Comparison of ENCODE assay signal across 22 cellular contexts in genomic region chr10:50229460-50229859, GRCh38. TPM values are rescaled to one million over a fixed set of nuclear protein-coding genes. Genes with fewer than 3 reads are reported as not detected.
DNase-seq lines count a peak whose midpoint lies in the region; ATAC-seq, FAIRE-seq and TF ChIP-seq lines count a peak whose summit lies in the region.
"Had no signal": no experiment of that assay in that cellular context is flagged by ENCODE, and none has a peak within 500 bp of the region (broad histone marks: within the 10 kb centered on the region; RNA-seq: fewer than 3 reads in every experiment).

No MANE protein-coding gene starts in this region.

- dilution Hi-C loops in keratinocyte (cut with MboI; ENCODE audit: extremely low pct_ligation_motif_present, low sequenced_read_pairs) = no loop called here

- TF ChIP-seq POLR2A in K562 (conservative IDR thresholded peaks at IDR 0.05) = no peak

- CTCF ChIA-PET in K562 (lab: Yijun Ruan, JAX; ENCODE audit: low intra/inter-chr PET ratio) = no interaction called here

- H3K4me2 ChIP-seq in K562 (ENCODE audit: insufficient read depth, low read length) (no peak overlapping the region), keratinocyte (ENCODE audit: control insufficient read depth, extremely low read depth, insufficient read depth, low read depth, low read length) (no peak overlapping the region)
- H3K4me2 ChIP-seq: A549; BLaER1 treated with 17β-estradiol and CSF1 and Interleukin-3, amounts not matched to agents 10 nM and 100 nM had no signal

- no peak overlapping the region for H3K9ac ChIP-seq in K562 (ENCODE audit: insufficient read depth in 1 of 2, low read depth in 2 of 2, low read length in 2 of 2)
- no peak overlapping the region for H3K9ac ChIP-seq in keratinocyte (ENCODE audit: control insufficient read depth, extremely low read depth, insufficient read depth, low read length)
- no peak overlapping the region for H3K9ac ChIP-seq in liver (ENCODE audit: low read depth in 1 of 2, low read length in 2 of 2)
- H3K9ac ChIP-seq: BLaER1 treated with 17β-estradiol and CSF1 and Interleukin-3, amounts not matched to agents 10 nM and 100 nM had no signal

- TF ChIP-seq CTCF in K562 (IDR thresholded peaks at IDR 0.05 in 2 of 3, conservative IDR thresholded peaks at IDR 0.05 in 1 of 3; ENCODE audit: insufficient read depth in 2 of 3, low read depth in 1 of 3, low read length in 3 of 3) = no peak
- no peak for TF ChIP-seq CTCF in keratinocyte (optimal IDR thresholded peaks at IDR 0.05 in 1 of 3, IDR thresholded peaks at IDR 0.05 in 1 of 3, conservative IDR thresholded peaks at IDR 0.05 in 1 of 3; ENCODE audit: extremely low read depth in 1 of 3, insufficient read depth in 2 of 3, low read length in 3 of 3)
- TF ChIP-seq CTCF in liver (IDR thresholded peaks at IDR 0.05; ENCODE audit: low read depth, low read length, missing input control) = no peak

- H3K9me3 Mint-ChIP-seq in stimulated activated naive CD8-positive, alpha-beta T cell treated with anti-CD3 and anti-CD28 coated beads, Interleukin-15, amount 100 ng/mL, for 72 hours = no peaks in the 10 kb centered on the region
- H3K9me3 Mint-ChIP-seq: CD4-positive, alpha-beta T cell; CD8-positive, alpha-beta T cell had no signal

- no peak for DNase-seq in K562 (ENCODE audit: extremely low read depth in 1 of 4, low spot score in 3 of 4)
- no peak for DNase-seq in keratinocyte (ENCODE audit: low read depth, low spot score)
- DNase-seq in stimulated activated naive CD8-positive, alpha-beta T cell treated with anti-CD3 and anti-CD28 coated beads, Interleukin-15, amount 100 ng/mL, for 72 hours = no peak
- no peak for DNase-seq in NCI-H446 (lab: John Stamatoyannopoulos, UW)
- DNase-seq: AML-193; Caco-2; Calu3; CD4-positive, alpha-beta T cell; CD8-positive, alpha-beta T cell; DMS79 treated with DMSO at 0.1 percent for 48 hours; GF-D8 had no signal

- TF ChIP-seq RAD21 in K562 (CRISPR knock-in tag; conservative IDR thresholded peaks at IDR 0.05 in 1 of 2, IDR thresholded peaks at IDR 0.05 in 1 of 2) (no peak), liver (IDR thresholded peaks at IDR 0.05) (no peak)

- POLR2A ChIA-PET in K562 (lab: Yijun Ruan, JAX) = interaction anchor here (0.9 to 1.1 kb wide), 2 partner anchors 27 to 395 kb away, joined by 3 read pairs; no protein-coding TSS in a partner anchor

- H3K4me3 Mint-ChIP-seq in stimulated activated naive CD8-positive, alpha-beta T cell treated with anti-CD3 and anti-CD28 coated beads, Interleukin-15, amount 100 ng/mL, for 72 hours = no peak overlapping the region
- H3K4me3 Mint-ChIP-seq: B cell; CD4-positive, alpha-beta T cell; CD8-positive, alpha-beta T cell had no signal

- peaks cover 3% of the 10 kb centered on the region for H3K4me1 Mint-ChIP-seq in stimulated activated naive CD8-positive, alpha-beta T cell treated with anti-CD3 and anti-CD28 coated beads, Interleukin-15, amount 100 ng/mL, for 72 hours

- ATAC-seq in K562 (no peak), HG03108 (IDR thresholded peaks at IDR 0.05; ENCODE audit: unreplicated experiment) (no peak)
- ATAC-seq in stimulated activated naive CD8-positive, alpha-beta T cell treated with anti-CD3 and anti-CD28 coated beads, Interleukin-15, amount 100 ng/mL, for 72 hours = no peak
- ATAC-seq: A549; CD8-positive, alpha-beta T cell had no signal

- no peaks in the 10 kb centered on the region for H3K9me1 ChIP-seq in K562 (ENCODE audit: control insufficient read depth, insufficient read depth, low read length)
- no peaks in the 10 kb centered on the region for H3K9me1 ChIP-seq in keratinocyte (ENCODE audit: control insufficient read depth, extremely low read depth, insufficient read depth, low read length)

- in situ Hi-C loops in K562 (cut with MboI) = loop anchor here (25.0 kb wide), 1 partner anchor 642 kb away; no protein-coding TSS in a partner anchor

- TF ChIP-seq EP300 in K562 (IDR thresholded peaks at IDR 0.05; ENCODE audit: low read length) = no peak

- H3K27me3 ChIP-seq in K562 (ENCODE audit: control insufficient read depth in 2 of 2, insufficient read depth in 2 of 2, low read length in 2 of 2) (no peaks in the 10 kb centered on the region), keratinocyte (ENCODE audit: control insufficient read depth, extremely low read depth, insufficient read depth, low read length) (peaks cover 4% of the 10 kb centered on the region), liver (ENCODE audit: control insufficient read depth in 4 of 4, insufficient read depth in 4 of 4, low read length in 3 of 4) (no peaks in the 10 kb centered on the region)
- H3K27me3 ChIP-seq: BLaER1 treated with 17β-estradiol and CSF1 and Interleukin-3, amounts not matched to agents 10 nM and 100 nM had no signal

- no peak overlapping the region for H3K27ac Mint-ChIP-seq in stimulated activated naive CD8-positive, alpha-beta T cell treated with anti-CD3 and anti-CD28 coated beads, Interleukin-15, amount 100 ng/mL, for 72 hours
- H3K27ac Mint-ChIP-seq: B cell; CD4-positive, alpha-beta T cell; CD8-positive, alpha-beta T cell had no signal

- WGBS in K562 (ENCODE audit: insufficient coverage, low coverage, missing lambda C conversion rate) = 13% methylated on average over 1 of the region's 1 CpG
- 90% methylated on average over 1 of the region's 1 CpG for WGBS in liver

- H3K79me2 ChIP-seq in K562 (ENCODE audit: control insufficient read depth, insufficient read depth, low read length) (no peaks in the 10 kb centered on the region), keratinocyte (ENCODE audit: control insufficient read depth, insufficient read depth, low read length) (no peaks in the 10 kb centered on the region)

- no peaks in the 10 kb centered on the region for H3K36me3 ChIP-seq in K562 (ENCODE audit: control insufficient read depth, insufficient read depth, low read length)
- H3K36me3 ChIP-seq in keratinocyte (ENCODE audit: control insufficient read depth in 2 of 2, extremely low read depth in 1 of 2, insufficient read depth in 2 of 2, low read length in 2 of 2) = no peaks in the 10 kb centered on the region
- H3K36me3 ChIP-seq in liver (ENCODE audit: control insufficient read depth in 4 of 4, insufficient read depth in 3 of 4, low read depth in 1 of 4, low read length in 3 of 4) = no peaks in the 10 kb centered on the region
- H3K36me3 ChIP-seq: BLaER1 treated with 17β-estradiol and CSF1 and Interleukin-3, amounts not matched to agents 10 nM and 100 nM had no signal

- peaks cover 0 to 3% of the 10 kb centered on the region in 2 experiments; a peak in 2 of 5 replicates for H3K4me1 ChIP-seq in K562 (replicated peaks in 1 of 2; ENCODE audit: control insufficient read depth in 2 of 2, insufficient read depth in 2 of 2, low read length in 2 of 2)
- H3K4me1 ChIP-seq in keratinocyte (ENCODE audit: control insufficient read depth, extremely low read depth, insufficient read depth, low read length) = peaks cover 2% of the 10 kb centered on the region
- peaks cover 0 to 2% (median 0%) of the 10 kb centered on the region in 4 donors for H3K4me1 ChIP-seq in liver (ENCODE audit: control insufficient read depth in 4 of 4, insufficient read depth in 4 of 4, low read length in 3 of 4)
- H3K4me1 ChIP-seq: A549 had no signal

- BruUV-seq in K562 (replicated peaks; lab: Mats Ljungman, UMichigan) = no TSS peak

- no peak overlapping the region for H3K4me3 ChIP-seq in K562
- H3K4me3 ChIP-seq in keratinocyte (ENCODE audit: control insufficient read depth in 2 of 3, extremely low read depth in 1 of 3, insufficient read depth in 2 of 3, low read depth in 1 of 3, low read length in 3 of 3) = no peak overlapping the region
- H3K4me3 ChIP-seq in liver (ENCODE audit: low read depth in 1 of 3, low read length in 3 of 3) = no peak overlapping the region
- H3K4me3 ChIP-seq: A549; BLaER1 treated with 17β-estradiol and CSF1 and Interleukin-3, amounts not matched to agents 10 nM and 100 nM had no signal

- intact Hi-C loops in K562 (cut with micrococcal nuclease) = no loop called here

- no peaks in the 10 kb centered on the region for H4K20me1 ChIP-seq in K562 (replicated peaks; ENCODE audit: control insufficient read depth, insufficient read depth, low read length)
- H4K20me1 ChIP-seq in keratinocyte (ENCODE audit: control insufficient read depth, extremely low read depth, insufficient read depth, low read length) = no peaks in the 10 kb centered on the region
- H4K20me1 ChIP-seq: BLaER1 treated with 17β-estradiol and CSF1 and Interleukin-3, amounts not matched to agents 10 nM and 100 nM had no signal

- H3K9me3 ChIP-seq in K562 (replicated peaks; ENCODE audit: control insufficient read depth, insufficient read depth, low read depth, low read length) (no peaks in the 10 kb centered on the region), keratinocyte (ENCODE audit: control insufficient read depth, low read depth, low read length) (no peaks in the 10 kb centered on the region), liver (ENCODE audit: control insufficient read depth in 4 of 4, low read length in 3 of 4) (no peaks in the 10 kb centered on the region)
- H3K9me3 ChIP-seq: A549; BLaER1 treated with 17β-estradiol and CSF1 and Interleukin-3, amounts not matched to agents 10 nM and 100 nM; Caco-2 had no signal

- H2AFZ ChIP-seq in K562 (ENCODE audit: low read depth, low read length) = no peak overlapping the region
- no peak overlapping the region for H2AFZ ChIP-seq in keratinocyte (ENCODE audit: control insufficient read depth, low read length)

- H3K27ac ChIP-seq in K562 (ENCODE audit: extremely low read depth, low read depth, low read length) (no peak overlapping the region), keratinocyte (ENCODE audit: control insufficient read depth, insufficient read depth, low read length) (no peak overlapping the region), liver (ENCODE audit: low read depth in 1 of 2, low read length in 2 of 2) (no peak overlapping the region)
- H3K27ac ChIP-seq: 22Rv1; A549; BLaER1 treated with 17β-estradiol and CSF1 and Interleukin-3, amounts not matched to agents 10 nM and 100 nM; C4-2B had no signal

- FAIRE-seq in K562 (lab: Jason Lieb, UNC) = no peak
- peak; percentile 17 for FAIRE-seq in keratinocyte (lab: Jason Lieb, UNC)
- FAIRE-seq: A549, D721Med, G401.6, GM12891, GM19239 had no signal

- H3K27me3 Mint-ChIP-seq in stimulated activated naive CD8-positive, alpha-beta T cell treated with anti-CD3 and anti-CD28 coated beads, Interleukin-15, amount 100 ng/mL, for 72 hours = peaks cover 45% of the 10 kb centered on the region

RNA-seq across cellular contexts. Expression of gene ASAH2, which starts 21.9 kb away (rescaled TPM):
- total RNA-seq in K562 (2011; cell fraction: chromatin; rRNA removed; ENCODE audit: low replicate concordance) = 1.2 and 1.3 TPM in 2 replicates
- total RNA-seq in K562 (2011; cell fraction: nucleolus; rRNA removed) = 0.17 and 1.3 TPM in 2 replicates
- total RNA-seq in K562 (2011; cell fraction: nucleoplasm; rRNA removed) = 0.66 and 1.8 TPM in 2 replicates
- total RNA-seq in K562 (2014; rRNA removed) = 2.5 and 6.5 TPM in 2 replicates
- 5.5 and 6.5 TPM in 2 replicates for total RNA-seq in K562 (2014; rRNA removed; fragmentation: Illumina TruSeq; extraction: Trizol)
- total RNA-seq in K562 (2015; rRNA removed; fragmentation: Illumina TruSeq; extraction: Trizol) = 2.7 and 3.5 TPM in 2 replicates
- total RNA-seq in K562 (2021) = 7.6 and 11.8 TPM in 2 replicates
- polyA plus RNA-seq in K562 (2011; rRNA removed) = 8.6 and 8.7 TPM in 2 replicates
- 0.54 and 4.2 TPM in 2 replicates for polyA plus RNA-seq in K562 (2011; cell fraction: cytosol; rRNA removed)
- polyA plus RNA-seq in K562 (2011; cell fraction: nucleus; rRNA removed) = 13.6 and 15.9 TPM in 2 replicates
- polyA plus RNA-seq in K562 (2012) = 4.9 and 5.0 TPM in 2 replicates
- 7.7 and 8.3 TPM in 2 replicates for polyA plus RNA-seq in K562 (2014; fragmentation: Illumina TruSeq; extraction: Trizol)
- 10 to 100 TPM in 1 of 2 experiments, 1 to 10 TPM in 1; 8.5 to 12.0 TPM for polyA plus RNA-seq in K562 (2014; fragmentation: Nextera tagmentation; extraction: Ambion mirVana)
- 8.4 and 11.0 TPM in 2 replicates for polyA plus RNA-seq in K562 (2014; rRNA removed)
- 9.9 and 11.4 TPM in 2 replicates for polyA minus RNA-seq in K562 (2011; rRNA and poly(A)+ RNA removed)
- polyA minus RNA-seq in K562 (2011; cell fraction: cytosol; rRNA and poly(A)+ RNA removed) = 0.64 and 4.3 TPM in 2 replicates
- polyA minus RNA-seq in K562 (2011; cell fraction: nucleus; rRNA and poly(A)+ RNA removed) = 1.2 and 1.8 TPM in 2 replicates
- 1.6 to 4.7 TPM (median 1.7 TPM) in 3 replicates for polyA plus RNA-seq in keratinocyte
- polyA plus RNA-seq in keratinocyte (2011; ENCODE audit: low read depth) = 3.0 TPM
- 0.87 and 5.5 TPM in 2 replicates for polyA plus RNA-seq in keratinocyte (2011; cell fraction: cytosol; rRNA removed)
- 0.67 and 4.7 TPM in 2 replicates for polyA plus RNA-seq in keratinocyte (2011; cell fraction: nucleus; rRNA removed)
- 0.48 and 1.1 TPM in 2 replicates for polyA plus RNA-seq in keratinocyte (2012; ENCODE audit: low replicate concordance)
- polyA minus RNA-seq in keratinocyte = 0.30 to 15.7 TPM in 2 of 3 replicates, not detected in the other
- polyA minus RNA-seq in keratinocyte (2011; cell fraction: cytosol; rRNA and poly(A)+ RNA removed) = not detected
- 1.2 TPM in 1 of 2 replicates, not detected in the other for polyA minus RNA-seq in keratinocyte (2011; cell fraction: nucleus; rRNA and poly(A)+ RNA removed)
- 1 to 10 TPM in 1 of 2 donors, under 1 TPM in 1; 0.75 to 1.0 TPM for total RNA-seq in liver
- polyA plus RNA-seq in liver = 1 to 10 TPM; 1.0 to 3.0 TPM
